2 cellular contexts compared by ENCODE assay signal in genomic region chr1:203507836-203508235, GRCh38.
TF ChIP-seq lines count a peak whose summit lies in the region.

No MANE protein-coding gene starts in this region.

TF ChIP-seq in IMR-90, 13 proteins besides CTCF, POLR2A, EP300 and RAD21:
- no peak for TF ChIP-seq ELK1 (IDR thresholded peaks at IDR 0.05; ENCODE audit: borderline replicate concordance, low read depth, low read length)
- TF ChIP-seq FOS (IDR thresholded peaks at IDR 0.05; ENCODE audit: low read depth, low read length) = no peak
- TF ChIP-seq BHLHE40 (IDR thresholded peaks at IDR 0.05; ENCODE audit: low read depth, low read length) = no peak
- TF ChIP-seq SMC3 (IDR thresholded peaks at IDR 0.05; ENCODE audit: low read depth, low read length) = no peak
- TF ChIP-seq NFE2L2 (IDR thresholded peaks at IDR 0.05; ENCODE audit: low read depth, low read length) = no peak
- no peak for TF ChIP-seq MAZ (IDR thresholded peaks at IDR 0.05; ENCODE audit: borderline replicate concordance, low read depth, low read length)
- TF ChIP-seq CEBPB (IDR thresholded peaks at IDR 0.05; ENCODE audit: low read depth, low read length) = no peak
- TF ChIP-seq MAFK (IDR thresholded peaks at IDR 0.05; ENCODE audit: low read depth, low read length) = no peak
- TF ChIP-seq USF2 (IDR thresholded peaks at IDR 0.05; ENCODE audit: low read depth, low read length) = no peak

TF ChIP-seq in H1, 55 proteins besides CTCF, POLR2A, EP300 and RAD21:
- no peak for TF ChIP-seq TAF1 (IDR thresholded peaks at IDR 0.05; ENCODE audit: low read depth, low read length)
- TF ChIP-seq SP1 (IDR thresholded peaks at IDR 0.05; ENCODE audit: low read depth, low read length) = no peak
- no peak for TF ChIP-seq RXRA (IDR thresholded peaks at IDR 0.05; ENCODE audit: insufficient read depth, low read depth, low read length)
- TF ChIP-seq RBBP5 (IDR thresholded peaks at IDR 0.05; ENCODE audit: borderline replicate concordance, low read depth, low read length) = no peak
- TF ChIP-seq CREB1 (IDR thresholded peaks at IDR 0.05) = no peak
- TF ChIP-seq BRCA1 (IDR thresholded peaks at IDR 0.05; ENCODE audit: low read depth, low read length) = no peak
- TF ChIP-seq RFX5 (IDR thresholded peaks at IDR 0.05; ENCODE audit: borderline replicate concordance, low read depth, low read length) = no peak
- TF ChIP-seq NRF1 (IDR thresholded peaks at IDR 0.05; ENCODE audit: low read depth, low read length) = no peak
- no peak for TF ChIP-seq SIN3A (conservative IDR thresholded peaks at IDR 0.05 in 1 of 2, IDR thresholded peaks at IDR 0.05 in 1 of 2; ENCODE audit: low read depth in 1 of 2, low read length in 2 of 2)
TF ChIP-seq in H1: peak in this region for 0.
